In the genomic region with DNA sequence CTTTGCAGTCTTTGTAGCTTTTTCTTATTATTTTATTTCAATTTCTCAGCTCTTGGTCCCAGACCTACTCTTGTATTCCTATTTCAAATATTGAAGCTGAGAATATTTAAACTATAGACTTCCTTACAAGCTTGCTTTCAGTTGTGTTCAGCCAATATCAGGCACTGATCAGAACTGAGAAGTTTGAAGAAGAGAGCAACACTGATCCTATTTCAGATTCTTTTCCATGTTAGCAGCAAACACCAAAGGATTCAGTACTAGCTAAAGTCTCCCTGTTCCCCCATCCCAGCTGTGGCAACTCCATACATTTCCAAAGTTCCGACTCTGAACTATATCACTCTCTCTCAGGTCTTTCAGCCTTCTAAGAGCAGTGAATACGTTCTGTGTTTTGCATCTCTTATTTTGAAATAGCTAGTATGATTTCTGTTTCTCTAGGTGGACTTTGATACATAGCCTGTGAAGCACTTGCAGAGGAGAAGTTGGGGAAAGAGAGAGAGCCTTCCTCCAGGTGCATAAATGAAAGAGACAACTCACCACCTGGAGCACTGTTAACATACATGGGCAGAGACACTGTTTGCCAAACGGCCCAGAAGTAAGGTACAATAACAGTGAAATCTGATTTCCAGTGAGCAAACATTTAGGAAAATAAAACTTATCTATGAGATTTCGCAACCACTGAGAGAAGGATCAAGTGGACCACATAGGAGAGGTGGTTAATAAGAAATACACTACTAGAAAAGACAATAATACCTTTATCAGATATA, we compare ENCODE assay signal across 21 cellular contexts.
DNase-seq lines count a peak whose midpoint lies in the region; ATAC-seq and TF ChIP-seq lines count a peak whose summit lies in the region.
"Had no signal": no experiment of that assay in that cellular context is flagged by ENCODE, and none has a peak within 500 bp of the region (broad histone marks: within the 10 kb centered on the region; RNA-seq: fewer than 3 reads in every experiment).

No MANE protein-coding gene starts in this region.

- DNase-seq in NCI-H510A treated with DMSO at 0.1 percent for 48 hours (lab: John Stamatoyannopoulos, UW) (peak; percentile 64), epithelial cell of proximal tubule (ENCODE audit: low read depth) (peak; percentile 4), type B pancreatic cell (ENCODE audit: extremely low spot score, unreplicated experiment) (no peak), Karpas-422 (no peak)
- no peak for DNase-seq in activated T-cell treated with anti-CD3 and anti-CD28 coated beads, Interleukin-2, amount 50 U/mL, for 24 hours
- DNase-seq in activated CD8-positive, alpha-beta memory T cell treated with anti-CD3 and anti-CD28 coated beads, Interleukin-2, amount 50 U/mL, for 48 hours = no peak
- DNase-seq: activated CD4-positive, alpha-beta memory T cell treated with anti-CD3 and anti-CD28 coated beads, Interleukin-2, amount 10 ng/mL, durations not matched to agents 7 days and 5 days; activated naive CD8-positive, alpha-beta T cell treated with anti-CD3 and anti-CD28 coated beads, Interleukin-2, amount 50 U/mL, for 24 hours; caudate nucleus; DMS 273 treated with DMSO at 0.1 percent for 48 hours; effector CD8-positive, alpha-beta T cell; immature natural killer cell; naive thymus-derived CD8-positive, alpha-beta T cell; NCI-H187 treated with DMSO at 0.1 percent for 48 hours; NCI-H774; stimulated activated naive B cell treated with anti-CD40 and anti-IgM and Interleukin-4, amounts not matched to agents 10 μg/mL and 1 μg/mL and 100 μg/mL, for 72 hours; tibial artery had no signal

- H4K20me1 ChIP-seq in Karpas-422 (ENCODE audit: insufficient read depth, low read depth, low read length) = no peaks in the 10 kb centered on the region

- no peaks in the 10 kb centered on the region for H3K9me2 ChIP-seq in Karpas-422 (replicated peaks; ENCODE audit: insufficient read depth, low read length)

- TF ChIP-seq CTCF in epithelial cell of proximal tubule (conservative IDR thresholded peaks at IDR 0.05; ENCODE audit: low read depth, low read length) (no peak), type B pancreatic cell (conservative IDR thresholded peaks at IDR 0.05) (no peak)

- peak overlapping the region; percentile 3 for H3K4me3 Mint-ChIP-seq in type B pancreatic cell
- H3K4me3 Mint-ChIP-seq in activated T-cell treated with anti-CD3 and anti-CD28 coated beads, Interleukin-2, amount 50 U/mL, for 24 hours = no peak overlapping the region
- H3K4me3 Mint-ChIP-seq: activated CD4-positive, alpha-beta memory T cell treated with anti-CD3 and anti-CD28 coated beads, Interleukin-2, amount 10 ng/mL, durations not matched to agents 7 days and 5 days; activated naive CD8-positive, alpha-beta T cell treated with anti-CD3 and anti-CD28 coated beads, Interleukin-2, amount 50 U/mL, for 24 hours; immature natural killer cell; naive thymus-derived CD8-positive, alpha-beta T cell; stimulated activated naive B cell treated with anti-CD40 and anti-IgM and Interleukin-4, amounts not matched to agents 10 μg/mL and 1 μg/mL and 100 μg/mL, for 72 hours; T-helper 1 cell treated with Interleukin-12 subunit alpha and Interleukin-12 subunit beta and Interleukin-4 antibody, amounts not matched to agents 30 μg/mL and 1 μg/mL, for 36 hours had no signal

- H3K4me1 ChIP-seq in Karpas-422 (ENCODE audit: low read length) = no peaks in the 10 kb centered on the region
- H3K4me1 ChIP-seq: prostate gland, tibial artery had no signal

- H3K9me3 ChIP-seq in Karpas-422 (ENCODE audit: low read length) = no peaks in the 10 kb centered on the region
- H3K9me3 ChIP-seq: prostate gland, tibial artery had no signal

- H3K4me2 ChIP-seq in Karpas-422 (ENCODE audit: low read depth, low read length, poor library complexity, severe bottlenecking) = no peak overlapping the region

- no peak overlapping the region for H3K4me3 ChIP-seq in epithelial cell of proximal tubule (ENCODE audit: low read depth, low read length)
- no peak overlapping the region for H3K4me3 ChIP-seq in Karpas-422 (ENCODE audit: low read length)
- H3K4me3 ChIP-seq: prostate gland, tibial artery had no signal

- no peak overlapping the region for H2AFZ ChIP-seq in Karpas-422 (ENCODE audit: low read length)

- no peaks in the 10 kb centered on the region for H3K27me3 Mint-ChIP-seq in type B pancreatic cell
- H3K27me3 Mint-ChIP-seq in activated T-cell treated with anti-CD3 and anti-CD28 coated beads, Interleukin-2, amount 50 U/mL, for 24 hours = no peaks in the 10 kb centered on the region
- H3K27me3 Mint-ChIP-seq: activated CD4-positive, alpha-beta memory T cell treated with anti-CD3 and anti-CD28 coated beads, Interleukin-2, amount 10 ng/mL, durations not matched to agents 7 days and 5 days; activated naive CD8-positive, alpha-beta T cell treated with anti-CD3 and anti-CD28 coated beads, Interleukin-2, amount 50 U/mL, for 24 hours; naive thymus-derived CD8-positive, alpha-beta T cell; stimulated activated naive B cell treated with anti-CD40 and anti-IgM and Interleukin-4, amounts not matched to agents 10 μg/mL and 1 μg/mL and 100 μg/mL, for 72 hours had no signal

- no peaks in the 10 kb centered on the region for H3K27me3 ChIP-seq in Karpas-422 (ENCODE audit: low read length)
- H3K27me3 ChIP-seq: tibial artery had no signal

- peak; percentile 63 for ATAC-seq in HG02678 (IDR thresholded peaks at IDR 0.05; ENCODE audit: unreplicated experiment)
- ATAC-seq: activated naive CD8-positive, alpha-beta T cell treated with anti-CD3 and anti-CD28 coated beads, Interleukin-2, amount 50 U/mL, for 24 hours; HCT116; naive thymus-derived CD8-positive, alpha-beta T cell; stimulated activated naive B cell treated with anti-CD40 and anti-IgM and Interleukin-4, amounts not matched to agents 10 μg/mL and 1 μg/mL and 100 μg/mL, for 72 hours had no signal

- H3K36me3 Mint-ChIP-seq in type B pancreatic cell = no peaks in the 10 kb centered on the region
- no peaks in the 10 kb centered on the region for H3K36me3 Mint-ChIP-seq in activated T-cell treated with anti-CD3 and anti-CD28 coated beads, Interleukin-2, amount 50 U/mL, for 24 hours (ENCODE audit: low read depth)
- H3K36me3 Mint-ChIP-seq: naive thymus-derived CD8-positive, alpha-beta T cell; stimulated activated naive B cell treated with anti-CD40 and anti-IgM and Interleukin-4, amounts not matched to agents 10 μg/mL and 1 μg/mL and 100 μg/mL, for 72 hours had no signal

- no peaks in the 10 kb centered on the region for H3K36me3 ChIP-seq in Karpas-422 (ENCODE audit: insufficient read depth, low read length)
- H3K36me3 ChIP-seq: prostate gland, tibial artery had no signal

- H3K4me1 Mint-ChIP-seq in type B pancreatic cell (ENCODE audit: unreplicated experiment) = no peaks in the 10 kb centered on the region
- H3K4me1 Mint-ChIP-seq in activated T-cell treated with anti-CD3 and anti-CD28 coated beads, Interleukin-2, amount 50 U/mL, for 24 hours (ENCODE audit: low read depth) = no peaks in the 10 kb centered on the region
- H3K4me1 Mint-ChIP-seq: activated CD4-positive, alpha-beta memory T cell treated with anti-CD3 and anti-CD28 coated beads, Interleukin-2, amount 10 ng/mL, durations not matched to agents 7 days and 5 days; activated naive CD8-positive, alpha-beta T cell treated with anti-CD3 and anti-CD28 coated beads, Interleukin-2, amount 50 U/mL, for 24 hours; immature natural killer cell; naive thymus-derived CD8-positive, alpha-beta T cell; stimulated activated naive B cell treated with anti-CD40 and anti-IgM and Interleukin-4, amounts not matched to agents 10 μg/mL and 1 μg/mL and 100 μg/mL, for 72 hours had no signal

- no peak overlapping the region for H3K27ac Mint-ChIP-seq in type B pancreatic cell
- no peak overlapping the region for H3K27ac Mint-ChIP-seq in activated T-cell treated with anti-CD3 and anti-CD28 coated beads, Interleukin-2, amount 50 U/mL, for 24 hours
- H3K27ac Mint-ChIP-seq: activated CD4-positive, alpha-beta memory T cell treated with anti-CD3 and anti-CD28 coated beads, Interleukin-2, amount 10 ng/mL, durations not matched to agents 7 days and 5 days; activated naive CD8-positive, alpha-beta T cell treated with anti-CD3 and anti-CD28 coated beads, Interleukin-2, amount 50 U/mL, for 24 hours; immature natural killer cell; naive thymus-derived CD8-positive, alpha-beta T cell; stimulated activated naive B cell treated with anti-CD40 and anti-IgM and Interleukin-4, amounts not matched to agents 10 μg/mL and 1 μg/mL and 100 μg/mL, for 72 hours; T-helper 1 cell treated with Interleukin-12 subunit alpha and Interleukin-12 subunit beta and Interleukin-4 antibody, amounts not matched to agents 30 μg/mL and 1 μg/mL, for 36 hours had no signal

- no peak overlapping the region for H3K9ac ChIP-seq in Karpas-422 (ENCODE audit: low read length)

- no peak overlapping the region for H3K27ac ChIP-seq in Karpas-422 (ENCODE audit: low read length)
- H3K27ac ChIP-seq: prostate gland, tibial artery had no signal

- no peaks in the 10 kb centered on the region for H3K9me3 Mint-ChIP-seq in type B pancreatic cell
- peaks cover 5% of the 10 kb centered on the region for H3K9me3 Mint-ChIP-seq in activated T-cell treated with anti-CD3 and anti-CD28 coated beads, Interleukin-2, amount 50 U/mL, for 24 hours
- H3K9me3 Mint-ChIP-seq: T-helper 1 cell treated with Interleukin-12 subunit alpha and Interleukin-12 subunit beta and Interleukin-4 antibody, amounts not matched to agents 30 μg/mL and 1 μg/mL, for 36 hours had no signal

- H3K79me2 ChIP-seq in Karpas-422 (ENCODE audit: low read length) = no peaks in the 10 kb centered on the region

Comparison
In these comparisons a context has a peak if more than half of its experiments do, and no peak if none do; other contexts are left out.
1. DNase-seq: peak in NCI-H510A treated with DMSO at 0.1 percent for 48 hours (single experiment) and epithelial cell of proximal tubule (single experiment); none in type B pancreatic cell (single experiment), activated T-cell treated with anti-CD3 and anti-CD28 coated beads, Interleukin-2, amount 50 U/mL, for 24 hours (single experiment), Karpas-422 (single experiment) and activated CD8-positive, alpha-beta memory T cell treated with anti-CD3 and anti-CD28 coated beads, Interleukin-2, amount 50 U/mL, for 48 hours (single experiment).